ENCODE assay signal across 12 cellular contexts in genomic region chr11:123100378-123101085, GRCh38. TPM values are rescaled to one million over a fixed set of nuclear protein-coding genes. Genes with fewer than 3 reads are reported as not detected.
A peak's percentile ranks its signal among the peaks of the same experiment; 100 is the strongest.
DNase-seq lines count a peak whose midpoint lies in the region; ATAC-seq and TF ChIP-seq lines count a peak whose summit lies in the region.
"Had no signal": no experiment of that assay in that cellular context is flagged by ENCODE, and none has a peak within 500 bp of the region (broad histone marks: within the 10 kb centered on the region; RNA-seq: fewer than 3 reads in every experiment).

No MANE protein-coding gene starts in this region.

- H3K4me1 ChIP-seq in lower lobe of right lung (peaks cover 11% of the 10 kb centered on the region), thyroid gland (peaks cover 10 to 22% of the 10 kb centered on the region in 2 donors)

- TF ChIP-seq CTCF in lower lobe of right lung (IDR thresholded peaks at IDR 0.05) = no peak
- no peak for TF ChIP-seq CTCF in thyroid gland (IDR thresholded peaks at IDR 0.05)

- no peak for DNase-seq in activated naive CD4-positive, alpha-beta T cell treated with anti-CD3 and anti-CD28 coated beads, Interleukin-2, amount 50 U/mL, for 16 hours
- no peak for DNase-seq in activated naive CD4-positive, alpha-beta T cell treated with anti-CD3 and anti-CD28 coated beads, Interleukin-2, amount 50 U/mL, for 72 hours (ENCODE audit: low spot score in 2 of 2)
- DNase-seq in lower lobe of right lung = no peak
- peak; percentile 81 to 82 for DNase-seq in thyroid gland
- DNase-seq in activated CD8-positive, alpha-beta memory T cell treated with anti-CD3 and anti-CD28 coated beads, Interleukin-2, amount 50 U/mL, for 4 hours = no peak
- DNase-seq: activated effector memory CD4-positive, alpha-beta T cell treated with anti-CD3 and anti-CD28 coated beads, Interleukin-2, amount 50 U/mL, for 16 hours; KBM-7; NCI-H748 treated with DMSO at 0.1 percent for 48 hours; T1000 had no signal

- ATAC-seq in activated naive CD4-positive, alpha-beta T cell treated with anti-CD3 and anti-CD28 coated beads, Interleukin-2, amount 50 U/mL, for 72 hours = peak; percentile 3 to 34
- ATAC-seq in lower lobe of right lung (peak in 1 of 2 donors; percentile 31), HG03432 (IDR thresholded peaks at IDR 0.05; ENCODE audit: unreplicated experiment) (no peak), GM21529 (IDR thresholded peaks at IDR 0.05; ENCODE audit: unreplicated experiment) (no peak)

- H3K36me3 Mint-ChIP-seq in activated naive CD4-positive, alpha-beta T cell treated with anti-CD3 and anti-CD28 coated beads, Interleukin-2, amount 50 U/mL, for 24 hours = no peaks in the 10 kb centered on the region
- no peaks in the 10 kb centered on the region for H3K36me3 Mint-ChIP-seq in activated naive CD4-positive, alpha-beta T cell treated with anti-CD3 and anti-CD28 coated beads, Interleukin-2, amount 50 U/mL, for 72 hours

- WGBS in thyroid gland, 2 donors = 44 to 47% methylated on average over 7 of the region's 7 CpGs

- peak overlapping the region; percentile 40 for H3K4me3 Mint-ChIP-seq in activated naive CD4-positive, alpha-beta T cell treated with anti-CD3 and anti-CD28 coated beads, Interleukin-2, amount 50 U/mL, for 24 hours

- no peaks in the 10 kb centered on the region for H3K27me3 Mint-ChIP-seq in activated naive CD4-positive, alpha-beta T cell treated with anti-CD3 and anti-CD28 coated beads, Interleukin-2, amount 50 U/mL, for 24 hours

- no peaks in the 10 kb centered on the region for H3K27me3 ChIP-seq in lower lobe of right lung (ENCODE audit: low read depth)
- no peaks in the 10 kb centered on the region for H3K27me3 ChIP-seq in thyroid gland

- H3K36me3 ChIP-seq in lower lobe of right lung = no peaks in the 10 kb centered on the region
- H3K36me3 ChIP-seq in thyroid gland = no peaks in the 10 kb centered on the region

- peaks cover 40% of the 10 kb centered on the region for H3K4me1 Mint-ChIP-seq in activated naive CD4-positive, alpha-beta T cell treated with anti-CD3 and anti-CD28 coated beads, Interleukin-2, amount 50 U/mL, for 24 hours

- no peaks in the 10 kb centered on the region for H3K9me3 ChIP-seq in lower lobe of right lung
- H3K9me3 ChIP-seq in thyroid gland = no peaks in the 10 kb centered on the region

- H3K4me3 ChIP-seq in lower lobe of right lung = no peak overlapping the region
- no peak overlapping the region for H3K4me3 ChIP-seq in thyroid gland (replicated peaks in 1 of 3)

- H3K27ac Mint-ChIP-seq in activated naive CD4-positive, alpha-beta T cell treated with anti-CD3 and anti-CD28 coated beads, Interleukin-2, amount 50 U/mL, for 24 hours = peak overlapping the region; percentile 71
- H3K27ac Mint-ChIP-seq in activated naive CD4-positive, alpha-beta T cell treated with anti-CD3 and anti-CD28 coated beads, Interleukin-2, amount 50 U/mL, for 72 hours = peak overlapping the region; percentile 80 to 88

- intact Hi-C loops in lower lobe of right lung (cut with DNase I) (no loop called here), thyroid gland (cut with DNase I) (loop anchor here (10.0 kb wide), 1 partner anchor 384 kb away; no protein-coding TSS in a partner anchor)

- H3K27ac ChIP-seq in lower lobe of right lung (peak overlapping the region; percentile 24), thyroid gland (peak overlapping the region; percentile 40 to 50 (median 48))

- TF ChIP-seq POLR2A in thyroid gland (IDR thresholded peaks at IDR 0.05) = no peak

- H3K9me3 Mint-ChIP-seq in activated naive CD4-positive, alpha-beta T cell treated with anti-CD3 and anti-CD28 coated beads, Interleukin-2, amount 50 U/mL, for 24 hours = no peaks in the 10 kb centered on the region
- no peaks in the 10 kb centered on the region for H3K9me3 Mint-ChIP-seq in activated naive CD4-positive, alpha-beta T cell treated with anti-CD3 and anti-CD28 coated beads, Interleukin-2, amount 50 U/mL, for 72 hours

RNA-seq across cellular contexts. Expression of gene HSPA8, which starts 38.6 kb away (rescaled TPM):
- total RNA-seq in activated naive CD4-positive, alpha-beta T cell treated with anti-CD3 and anti-CD28 coated beads, Interleukin-2, amount 50 U/mL, for 72 hours = 1,000 to 10,000 TPM; 2,059 to 2,469 TPM
- total RNA-seq in lower lobe of right lung (1,001 TPM), thyroid gland (1,000 to 10,000 TPM in 1 of 4 donors, 100 to 1,000 TPM in 3; 641 to 1,030 (median 860) TPM)

Comparison
In these comparisons a context has a peak if more than half of its experiments do, and no peak if none do; other contexts are left out.
1. DNase-seq: peak in thyroid gland (2 of 2); none in activated naive CD4-positive, alpha-beta T cell treated with anti-CD3 and anti-CD28 coated beads, Interleukin-2, amount 50 U/mL, for 16 hours (single experiment), activated naive CD4-positive, alpha-beta T cell treated with anti-CD3 and anti-CD28 coated beads, Interleukin-2, amount 50 U/mL, for 72 hours (0 of 2), lower lobe of right lung (single experiment) and activated CD8-positive, alpha-beta memory T cell treated with anti-CD3 and anti-CD28 coated beads, Interleukin-2, amount 50 U/mL, for 4 hours (single experiment).
2. ATAC-seq: peak in activated naive CD4-positive, alpha-beta T cell treated with anti-CD3 and anti-CD28 coated beads, Interleukin-2, amount 50 U/mL, for 72 hours (2 of 2); none in HG03432 (single experiment) and GM21529 (single experiment).